ENCODE assay signal across 8 cellular contexts in genomic region chr7:151080091-151080521, GRCh38. TPM values are rescaled to one million over a fixed set of nuclear protein-coding genes. Genes with fewer than 3 reads are reported as not detected.
DNase-seq lines count a peak whose midpoint lies in the region; ATAC-seq, FAIRE-seq and TF ChIP-seq lines count a peak whose summit lies in the region.

No MANE protein-coding gene starts in this region.

- H3K27ac ChIP-seq in 22Rv1 (peak overlapping the region; percentile 100), GM12878 (ENCODE audit: control insufficient read depth, insufficient read depth) (peak overlapping the region; percentile 90), keratinocyte (ENCODE audit: control insufficient read depth, insufficient read depth, low read length) (peak overlapping the region; percentile 67)

- RAD21 ChIA-PET in GM12878 (lab: Charles Lee; ENCODE audit: unreplicated experiment), result interaction anchor here (1.0 kb wide), 1 partner anchor 52 kb away, joined by 3 read pairs; the partner anchor contains the start of gene ABCB8

- SMC1A ChIA-PET in GM12878 (lab: Charles Lee; ENCODE audit: uncharacterized antibody, unreplicated experiment), result interaction anchor here (0.8 kb wide), 2 partner anchors 12 to 32 kb away, joined by 3 read pairs; no protein-coding TSS in a partner anchor

- no peaks in the 10 kb centered on the region for H3K9me1 ChIP-seq in keratinocyte (ENCODE audit: control insufficient read depth, extremely low read depth, insufficient read depth, low read length)

- H3K9ac ChIP-seq in GM12878 (ENCODE audit: control insufficient read depth, insufficient read depth, low read length) (peak overlapping the region; percentile 96), keratinocyte (ENCODE audit: control insufficient read depth, extremely low read depth, insufficient read depth, low read length) (peak overlapping the region; percentile 79)

- no peaks in the 10 kb centered on the region for H3K9me3 Mint-ChIP-seq in stimulated activated naive CD8-positive, alpha-beta T cell treated with anti-CD3 and anti-CD28 coated beads, Interleukin-15, Interleukin-2, amounts not matched to agents 100 ng/mL and 50 ng/mL, for 24 hours

- H2AFZ ChIP-seq in GM12878 (ENCODE audit: control insufficient read depth, low read depth, low read length) (peak overlapping the region; percentile 75), keratinocyte (ENCODE audit: control insufficient read depth, low read length) (peak overlapping the region; percentile 4)

- H3K4me1 Mint-ChIP-seq in stimulated activated naive CD8-positive, alpha-beta T cell treated with anti-CD3 and anti-CD28 coated beads, Interleukin-15, Interleukin-2, amounts not matched to agents 100 ng/mL and 50 ng/mL, for 24 hours (ENCODE audit: low read depth), result peaks cover 44% of the 10 kb centered on the region

- no peak for TF ChIP-seq POLR2A in GM12878 (IDR thresholded peaks at IDR 0.05; ENCODE audit: low read depth, low read length)

- peak overlapping the region; percentile 91 for H3K4me3 Mint-ChIP-seq in stimulated activated naive CD8-positive, alpha-beta T cell treated with anti-CD3 and anti-CD28 coated beads, Interleukin-15, Interleukin-2, amounts not matched to agents 100 ng/mL and 50 ng/mL, for 24 hours

- H3K4me2 ChIP-seq in GM12878 (ENCODE audit: control insufficient read depth, insufficient read depth) (peak overlapping the region; percentile 100), keratinocyte (ENCODE audit: control insufficient read depth, extremely low read depth, insufficient read depth, low read depth, low read length) (peak overlapping the region; percentile 97)

- intact Hi-C loops in GM12878 (cut with micrococcal nuclease; ENCODE audit: unreplicated experiment), result loop anchor here (1.0 kb wide), 1 partner anchor 22 kb away; no protein-coding TSS in a partner anchor

- H3K27me3 ChIP-seq in GM12878 (replicated peaks in 1 of 2; ENCODE audit: control insufficient read depth in 2 of 2, insufficient read depth in 2 of 2, low read length in 1 of 2) (no peaks in the 10 kb centered on the region), keratinocyte (ENCODE audit: control insufficient read depth, extremely low read depth, insufficient read depth, low read length) (no peaks in the 10 kb centered on the region)

- CTCF ChIA-PET in GM12878 (lab: Yijun Ruan, JAX), result interaction anchor here (0.8 kb wide), 1 partner anchor 21 kb away, joined by 3 read pairs; the partner anchor contains the start of gene SLC4A2

- peaks cover 6% of the 10 kb centered on the region for H3K27me3 Mint-ChIP-seq in stimulated activated naive CD8-positive, alpha-beta T cell treated with anti-CD3 and anti-CD28 coated beads, Interleukin-15, Interleukin-2, amounts not matched to agents 100 ng/mL and 50 ng/mL, for 24 hours

- H3K36me3 ChIP-seq in GM12878 (ENCODE audit: control insufficient read depth in 2 of 2, insufficient read depth in 2 of 2, low read length in 1 of 2) (peaks cover 0 to 13% of the 10 kb centered on the region in 2 experiments; a peak in 2 of 4 replicates), keratinocyte (ENCODE audit: control insufficient read depth in 2 of 2, extremely low read depth in 1 of 2, insufficient read depth in 2 of 2, low read length in 2 of 2) (peaks cover 9 to 19% of the 10 kb centered on the region in 2 experiments)

- H4K20me1 ChIP-seq in GM12878 (ENCODE audit: control insufficient read depth, insufficient read depth) (no peaks in the 10 kb centered on the region; the same call in 1 of the 2 replicates), keratinocyte (ENCODE audit: control insufficient read depth, extremely low read depth, insufficient read depth, low read length) (no peaks in the 10 kb centered on the region)

- peak overlapping the region; percentile 83 for H3K4me3 ChIP-seq in LNCaP clone FGC (ENCODE audit: low read depth, low read length)
- peak overlapping the region; percentile 83 for H3K4me3 ChIP-seq in GM12878
- peak overlapping the region; percentile 68 to 92 (median 79) for H3K4me3 ChIP-seq in keratinocyte (ENCODE audit: control insufficient read depth in 2 of 3, extremely low read depth in 1 of 3, insufficient read depth in 2 of 3, low read depth in 1 of 3, low read length in 3 of 3)

- ATAC-seq in GM18867 (IDR thresholded peaks at IDR 0.05; ENCODE audit: unreplicated experiment) (peak; percentile 0), GM12878 (peak; percentile 9), GM18861 (IDR thresholded peaks at IDR 0.05; ENCODE audit: unreplicated experiment) (no peak)

- BruUV-seq in GM12878 (replicated peaks; lab: Mats Ljungman, UMichigan), result TSS peak; percentile 70

- H3K36me3 Mint-ChIP-seq in stimulated activated naive CD8-positive, alpha-beta T cell treated with anti-CD3 and anti-CD28 coated beads, Interleukin-15, Interleukin-2, amounts not matched to agents 100 ng/mL and 50 ng/mL, for 24 hours (ENCODE audit: low read depth), result peaks cover 25% of the 10 kb centered on the region

- TF ChIP-seq RAD21 in GM12878 (IDR thresholded peaks at IDR 0.05; ENCODE audit: insufficient read depth, low read depth, low read length), result no peak

- TF ChIP-seq CTCF in 22Rv1 (IDR thresholded peaks at IDR 0.05), result no peak
- no peak for TF ChIP-seq CTCF in LNCaP clone FGC (IDR thresholded peaks at IDR 0.05; ENCODE audit: control insufficient read depth, extremely low read depth, insufficient read depth)
- no peak for TF ChIP-seq CTCF in GM12878 (IDR thresholded peaks at IDR 0.05 in 2 of 3, conservative IDR thresholded peaks at IDR 0.05 in 1 of 3; ENCODE audit: control insufficient read depth in 2 of 3, extremely low read depth in 1 of 3, insufficient read depth in 1 of 3, low read depth in 3 of 3, low read length in 3 of 3)
- TF ChIP-seq CTCF in keratinocyte (optimal IDR thresholded peaks at IDR 0.05 in 1 of 3, IDR thresholded peaks at IDR 0.05 in 1 of 3, conservative IDR thresholded peaks at IDR 0.05 in 1 of 3; ENCODE audit: extremely low read depth in 1 of 3, insufficient read depth in 2 of 3, low read length in 3 of 3), result no peak

- DNase-seq in LNCaP clone FGC (ENCODE audit: low read depth) (no peak), GM12878 (ENCODE audit: low read depth, low spot score) (no peak), keratinocyte (ENCODE audit: low read depth, low spot score) (no peak), DMS114 treated with DMSO at 0.1 percent for 48 hours (lab: John Stamatoyannopoulos, UW; ENCODE audit: unreplicated experiment) (no peak)

- in situ Hi-C loops in GM12878 (cut with MboI), result no loop called here

- POLR2A ChIA-PET in GM12878 (lab: Charles Lee), result interaction anchor here (1.0 kb wide), 2 partner anchors 10 to 52 kb away, joined by 3 to 7 read pairs; partner anchors contain the start of gene ABCB8

- no peaks in the 10 kb centered on the region for H3K9me3 ChIP-seq in GM12878 (replicated peaks; ENCODE audit: control insufficient read depth, insufficient read depth, low read length)
- no peaks in the 10 kb centered on the region for H3K9me3 ChIP-seq in keratinocyte (ENCODE audit: control insufficient read depth, low read depth, low read length)

- 6% methylated on average over 30 of the region's 30 CpGs for WGBS in GM12878 (ENCODE audit: insufficient coverage, insufficient replicate concordance, low lambda C conversion rate, missing lambda C conversion rate)

- peak overlapping the region; percentile 80 for H3K27ac Mint-ChIP-seq in stimulated activated naive CD8-positive, alpha-beta T cell treated with anti-CD3 and anti-CD28 coated beads, Interleukin-15, Interleukin-2, amounts not matched to agents 100 ng/mL and 50 ng/mL, for 24 hours

- H3K4me1 ChIP-seq in GM12878 (ENCODE audit: control insufficient read depth, insufficient read depth, low read length), result peaks cover 26% of the 10 kb centered on the region
- peaks cover 26% of the 10 kb centered on the region for H3K4me1 ChIP-seq in keratinocyte (ENCODE audit: control insufficient read depth, extremely low read depth, insufficient read depth, low read length)

- FAIRE-seq in GM12878 (lab: Jason Lieb, UNC) (no peak), keratinocyte (lab: Jason Lieb, UNC) (no peak)

- no peak for TF ChIP-seq EP300 in GM12878 (IDR thresholded peaks at IDR 0.05; ENCODE audit: borderline replicate concordance in 1 of 2, control insufficient read depth in 1 of 2, low read depth in 2 of 2, low read length in 2 of 2)

- dilution Hi-C loops in keratinocyte (cut with MboI; ENCODE audit: extremely low pct_ligation_motif_present, low sequenced_read_pairs), result no loop called here

- H3K79me2 ChIP-seq in GM12878 (ENCODE audit: control insufficient read depth, insufficient read depth, low read length) (peaks cover 39% of the 10 kb centered on the region), keratinocyte (ENCODE audit: control insufficient read depth, insufficient read depth, low read length) (peaks cover 28% of the 10 kb centered on the region)

RNA-seq across cellular contexts. Expression of gene FASTK, which starts 0.5 kb away (rescaled TPM):
- 94.3 and 112 TPM in 2 replicates for total RNA-seq in GM12878 (2013; cell fraction: nucleolus; rRNA removed)
- total RNA-seq in GM12878 (2014; rRNA removed) (84.3 and 93.9 TPM in 2 replicates), GM12878 (2014; rRNA removed; fragmentation: Illumina TruSeq; extraction: Trizol) (22.8 and 26.6 TPM in 2 replicates), GM12878 (2021) (79.2 and 82.0 TPM in 2 replicates)
- polyA plus RNA-seq in GM12878 (2011; ENCODE audit: low read depth), result 16.1 TPM
- polyA plus RNA-seq in GM12878 (2011; rRNA removed) (13.0 and 26.9 TPM in 2 replicates), GM12878 (2014; fragmentation: Illumina TruSeq; extraction: Trizol) (8.5 and 23.7 TPM in 2 replicates), GM12878 (2014; fragmentation: Nextera tagmentation; extraction: Ambion mirVana) (1 to 10 TPM in 1 of 2 experiments, under 1 TPM in 1; 0.19 to 4.1 TPM), GM12878 (2014; rRNA removed) (102 and 123 TPM in 2 replicates), GM12878 (2016; fragmentation: Nextera tagmentation; extraction: Ambion mirVana) (10 to 100 TPM; 86.3 to 96.5 TPM), keratinocyte (27.2 to 39.3 TPM (median 31.4 TPM) in 3 replicates)
- polyA plus RNA-seq in GM12878 (2011; cell fraction: cytosol; rRNA removed), result 41.0 and 54.1 TPM in 2 replicates
- 382 and 387 TPM in 2 replicates for polyA plus RNA-seq in GM12878 (2011; cell fraction: nucleus; rRNA removed)
- 54.4 and 55.2 TPM in 2 replicates for polyA plus RNA-seq in GM12878 (2012)
- polyA minus RNA-seq in GM12878 (2011; rRNA and poly(A)+ RNA removed), result 18.9 and 39.2 TPM in 2 replicates
- polyA minus RNA-seq in GM12878 (2011; cell fraction: cytosol; rRNA and poly(A)+ RNA removed), result 13.2 and 13.5 TPM in 2 replicates
- 59.7 and 77.0 TPM in 2 replicates for polyA minus RNA-seq in GM12878 (2011; cell fraction: nucleus; rRNA and poly(A)+ RNA removed)
- polyA plus RNA-seq in keratinocyte (2011; ENCODE audit: low read depth), result 4.9 TPM
- polyA plus RNA-seq in keratinocyte (2011; cell fraction: cytosol; rRNA removed), result 24.1 and 41.9 TPM in 2 replicates
- polyA plus RNA-seq in keratinocyte (2011; cell fraction: nucleus; rRNA removed), result 79.8 and 106 TPM in 2 replicates
- 38.7 and 40.3 TPM in 2 replicates for polyA plus RNA-seq in keratinocyte (2012; ENCODE audit: low replicate concordance)
- 24.6 to 70.6 TPM (median 30.1 TPM) in 3 replicates for polyA minus RNA-seq in keratinocyte
- 36.4 TPM for polyA minus RNA-seq in keratinocyte (2011; cell fraction: cytosol; rRNA and poly(A)+ RNA removed)
- polyA minus RNA-seq in keratinocyte (2011; cell fraction: nucleus; rRNA and poly(A)+ RNA removed), result 25.5 and 28.4 TPM in 2 replicates

RNA-seq across cellular contexts. Expression of gene TMUB1, which starts 3.2 kb away (rescaled TPM):
- total RNA-seq in GM12878 (2013; cell fraction: nucleolus; rRNA removed), result 13.2 and 14.1 TPM in 2 replicates
- 48.2 and 51.6 TPM in 2 replicates for total RNA-seq in GM12878 (2014; rRNA removed)
- total RNA-seq in GM12878 (2014; rRNA removed; fragmentation: Illumina TruSeq; extraction: Trizol), result 10.8 and 12.3 TPM in 2 replicates
- total RNA-seq in GM12878 (2021), result 74.7 and 79.5 TPM in 2 replicates
- polyA plus RNA-seq in GM12878 (2011; ENCODE audit: low read depth), result 10.6 TPM
- polyA plus RNA-seq in GM12878 (2011; rRNA removed), result 4.9 and 17.8 TPM in 2 replicates
- polyA plus RNA-seq in GM12878 (2011; cell fraction: cytosol; rRNA removed), result 33.1 and 43.2 TPM in 2 replicates
- 70.0 and 81.9 TPM in 2 replicates for polyA plus RNA-seq in GM12878 (2011; cell fraction: nucleus; rRNA removed)
- 59.9 and 68.3 TPM in 2 replicates for polyA plus RNA-seq in GM12878 (2012)
- 1.4 and 11.9 TPM in 2 replicates for polyA plus RNA-seq in GM12878 (2014; fragmentation: Illumina TruSeq; extraction: Trizol)
- under 1 TPM in 1 of 2 experiments, not detected in 1; 0.27 TPM for polyA plus RNA-seq in GM12878 (2014; fragmentation: Nextera tagmentation; extraction: Ambion mirVana)
- 63.9 and 74.4 TPM in 2 replicates for polyA plus RNA-seq in GM12878 (2014; rRNA removed)
- polyA plus RNA-seq in GM12878 (2016; fragmentation: Nextera tagmentation; extraction: Ambion mirVana), result 10 to 100 TPM; 41.3 to 48.4 TPM
- polyA minus RNA-seq in GM12878 (2011; rRNA and poly(A)+ RNA removed), result 4.5 and 12.9 TPM in 2 replicates
- 16.6 and 17.5 TPM in 2 replicates for polyA minus RNA-seq in GM12878 (2011; cell fraction: cytosol; rRNA and poly(A)+ RNA removed)
- polyA minus RNA-seq in GM12878 (2011; cell fraction: nucleus; rRNA and poly(A)+ RNA removed), result 8.8 and 11.9 TPM in 2 replicates
- polyA plus RNA-seq in keratinocyte, result 12.2 to 22.3 TPM (median 14.6 TPM) in 3 replicates
- 1.4 TPM for polyA plus RNA-seq in keratinocyte (2011; ENCODE audit: low read depth)
- polyA plus RNA-seq in keratinocyte (2011; cell fraction: cytosol; rRNA removed), result 15.8 and 29.4 TPM in 2 replicates
- polyA plus RNA-seq in keratinocyte (2011; cell fraction: nucleus; rRNA removed), result 17.7 and 28.5 TPM in 2 replicates
- 19.0 and 37.5 TPM in 2 replicates for polyA plus RNA-seq in keratinocyte (2012; ENCODE audit: low replicate concordance)
- polyA minus RNA-seq in keratinocyte, result 5.0 to 12.6 TPM (median 5.1 TPM) in 3 replicates
- polyA minus RNA-seq in keratinocyte (2011; cell fraction: cytosol; rRNA and poly(A)+ RNA removed), result 39.3 TPM
- polyA minus RNA-seq in keratinocyte (2011; cell fraction: nucleus; rRNA and poly(A)+ RNA removed), result 3.8 and 5.9 TPM in 2 replicates

RNA-seq across cellular contexts. Expression of gene AGAP3, which starts 6.2 kb away (rescaled TPM):
- total RNA-seq in GM12878 (2013; cell fraction: nucleolus; rRNA removed), result 96.1 TPM in 2 replicates
- total RNA-seq in GM12878 (2014; rRNA removed) (20.7 and 24.7 TPM in 2 replicates), GM12878 (2014; rRNA removed; fragmentation: Illumina TruSeq; extraction: Trizol) (13.4 and 15.4 TPM in 2 replicates), GM12878 (2021) (62.9 and 68.1 TPM in 2 replicates)
- polyA plus RNA-seq in GM12878 (2011; ENCODE audit: low read depth), result 7.9 TPM
- polyA plus RNA-seq in GM12878 (2011; rRNA removed) (16.6 and 28.5 TPM in 2 replicates), GM12878 (2014; fragmentation: Illumina TruSeq; extraction: Trizol) (7.2 and 16.0 TPM in 2 replicates), GM12878 (2014; fragmentation: Nextera tagmentation; extraction: Ambion mirVana) (1 to 10 TPM; 1.8 to 4.7 TPM), GM12878 (2014; rRNA removed) (39.8 and 40.5 TPM in 2 replicates), GM12878 (2016; fragmentation: Nextera tagmentation; extraction: Ambion mirVana) (1 to 10 TPM; 8.5 to 9.0 TPM), keratinocyte (64.3 to 96.7 TPM (median 83.2 TPM) in 3 replicates)
- 51.9 and 57.9 TPM in 2 replicates for polyA plus RNA-seq in GM12878 (2011; cell fraction: cytosol; rRNA removed)
- 172 and 269 TPM in 2 replicates for polyA plus RNA-seq in GM12878 (2011; cell fraction: nucleus; rRNA removed)
- 21.8 and 23.5 TPM in 2 replicates for polyA plus RNA-seq in GM12878 (2012)
- 25.7 and 40.0 TPM in 2 replicates for polyA minus RNA-seq in GM12878 (2011; rRNA and poly(A)+ RNA removed)
- polyA minus RNA-seq in GM12878 (2011; cell fraction: cytosol; rRNA and poly(A)+ RNA removed), result 17.4 and 25.4 TPM in 2 replicates
- 49.2 and 81.9 TPM in 2 replicates for polyA minus RNA-seq in GM12878 (2011; cell fraction: nucleus; rRNA and poly(A)+ RNA removed)
- polyA plus RNA-seq in keratinocyte (2011; ENCODE audit: low read depth), result 29.0 TPM
- 63.3 and 125 TPM in 2 replicates for polyA plus RNA-seq in keratinocyte (2011; cell fraction: cytosol; rRNA removed)
- polyA plus RNA-seq in keratinocyte (2011; cell fraction: nucleus; rRNA removed), result 199 and 238 TPM in 2 replicates
- polyA plus RNA-seq in keratinocyte (2012; ENCODE audit: low replicate concordance), result 75.3 and 106 TPM in 2 replicates
- polyA minus RNA-seq in keratinocyte, result 88.1 to 181 TPM (median 91.1 TPM) in 3 replicates
- 125 TPM for polyA minus RNA-seq in keratinocyte (2011; cell fraction: cytosol; rRNA and poly(A)+ RNA removed)
- 99.9 and 122 TPM in 2 replicates for polyA minus RNA-seq in keratinocyte (2011; cell fraction: nucleus; rRNA and poly(A)+ RNA removed)

RNA-seq across cellular contexts. Expression of gene SLC4A2, which starts 20.7 kb away (rescaled TPM):
- total RNA-seq in GM12878 (2013; cell fraction: nucleolus; rRNA removed), result 37.3 and 42.1 TPM in 2 replicates
- 50.7 and 51.0 TPM in 2 replicates for total RNA-seq in GM12878 (2014; rRNA removed)
- 15.6 and 17.4 TPM in 2 replicates for total RNA-seq in GM12878 (2014; rRNA removed; fragmentation: Illumina TruSeq; extraction: Trizol)
- 69.1 and 78.6 TPM in 2 replicates for total RNA-seq in GM12878 (2021)
- polyA plus RNA-seq in GM12878 (2011; ENCODE audit: low read depth), result 14.2 TPM
- 10.8 and 25.8 TPM in 2 replicates for polyA plus RNA-seq in GM12878 (2011; rRNA removed)
- 32.2 and 35.6 TPM in 2 replicates for polyA plus RNA-seq in GM12878 (2011; cell fraction: cytosol; rRNA removed)
- 168 and 199 TPM in 2 replicates for polyA plus RNA-seq in GM12878 (2011; cell fraction: nucleus; rRNA removed)
- 46.6 and 51.1 TPM in 2 replicates for polyA plus RNA-seq in GM12878 (2012)
- polyA plus RNA-seq in GM12878 (2014; fragmentation: Illumina TruSeq; extraction: Trizol), result 2.9 and 21.9 TPM in 2 replicates
- 10 to 100 TPM in 1 of 2 experiments, 1 to 10 TPM in 1; 2.7 to 12.1 TPM for polyA plus RNA-seq in GM12878 (2014; fragmentation: Nextera tagmentation; extraction: Ambion mirVana)
- polyA plus RNA-seq in GM12878 (2014; rRNA removed), result 63.8 and 68.7 TPM in 2 replicates
- 10 to 100 TPM; 34.4 to 38.9 TPM for polyA plus RNA-seq in GM12878 (2016; fragmentation: Nextera tagmentation; extraction: Ambion mirVana)
- polyA minus RNA-seq in GM12878 (2011; rRNA and poly(A)+ RNA removed), result 10.8 and 27.9 TPM in 2 replicates
- 10.4 and 11.4 TPM in 2 replicates for polyA minus RNA-seq in GM12878 (2011; cell fraction: cytosol; rRNA and poly(A)+ RNA removed)
- polyA minus RNA-seq in GM12878 (2011; cell fraction: nucleus; rRNA and poly(A)+ RNA removed), result 46.8 and 68.3 TPM in 2 replicates
- 33.8 to 49.5 TPM (median 45.7 TPM) in 3 replicates for polyA plus RNA-seq in keratinocyte
- polyA plus RNA-seq in keratinocyte (2011; ENCODE audit: low read depth), result 6.7 TPM
- polyA plus RNA-seq in keratinocyte (2011; cell fraction: cytosol; rRNA removed), result 15.6 and 34.0 TPM in 2 replicates
- polyA plus RNA-seq in keratinocyte (2011; cell fraction: nucleus; rRNA removed), result 105 and 130 TPM in 2 replicates
- 37.6 and 80.4 TPM in 2 replicates for polyA plus RNA-seq in keratinocyte (2012; ENCODE audit: low replicate concordance)
- polyA minus RNA-seq in keratinocyte, result 32.3 to 150 TPM (median 64.9 TPM) in 3 replicates
- 40.5 TPM for polyA minus RNA-seq in keratinocyte (2011; cell fraction: cytosol; rRNA and poly(A)+ RNA removed)
- polyA minus RNA-seq in keratinocyte (2011; cell fraction: nucleus; rRNA and poly(A)+ RNA removed), result 56.5 and 72.0 TPM in 2 replicates

RNA-seq across cellular contexts. Expression of gene CDK5, which starts 22.4 kb away (rescaled TPM):
- 7.9 and 9.3 TPM in 2 replicates for total RNA-seq in GM12878 (2013; cell fraction: nucleolus; rRNA removed)
- 25.9 and 30.3 TPM in 2 replicates for total RNA-seq in GM12878 (2014; rRNA removed)
- total RNA-seq in GM12878 (2014; rRNA removed; fragmentation: Illumina TruSeq; extraction: Trizol), result 18.2 and 19.4 TPM in 2 replicates
- 19.1 and 19.7 TPM in 2 replicates for total RNA-seq in GM12878 (2021)
- 6.6 TPM for polyA plus RNA-seq in GM12878 (2011; ENCODE audit: low read depth)
- 20.2 and 24.5 TPM in 2 replicates for polyA plus RNA-seq in GM12878 (2011; rRNA removed)
- 39.7 and 49.3 TPM in 2 replicates for polyA plus RNA-seq in GM12878 (2011; cell fraction: cytosol; rRNA removed)
- 31.1 TPM in 2 replicates for polyA plus RNA-seq in GM12878 (2011; cell fraction: nucleus; rRNA removed)
- polyA plus RNA-seq in GM12878 (2012), result 11.1 and 12.6 TPM in 2 replicates
- polyA plus RNA-seq in GM12878 (2014; fragmentation: Illumina TruSeq; extraction: Trizol), result 13.9 and 19.4 TPM in 2 replicates
- 1 to 10 TPM; 1.5 to 8.1 TPM for polyA plus RNA-seq in GM12878 (2014; fragmentation: Nextera tagmentation; extraction: Ambion mirVana)
- 23.5 and 27.6 TPM in 2 replicates for polyA plus RNA-seq in GM12878 (2014; rRNA removed)
- 10 to 100 TPM; 33.1 to 33.4 TPM for polyA plus RNA-seq in GM12878 (2016; fragmentation: Nextera tagmentation; extraction: Ambion mirVana)
- 24.7 and 28.3 TPM in 2 replicates for polyA minus RNA-seq in GM12878 (2011; rRNA and poly(A)+ RNA removed)
- polyA minus RNA-seq in GM12878 (2011; cell fraction: cytosol; rRNA and poly(A)+ RNA removed), result 7.6 and 12.2 TPM in 2 replicates
- polyA minus RNA-seq in GM12878 (2011; cell fraction: nucleus; rRNA and poly(A)+ RNA removed), result 13.7 and 18.2 TPM in 2 replicates
- 19.3 to 26.3 TPM (median 22.8 TPM) in 3 replicates for polyA plus RNA-seq in keratinocyte
- polyA plus RNA-seq in keratinocyte (2011; ENCODE audit: low read depth), result 3.8 TPM
- polyA plus RNA-seq in keratinocyte (2011; cell fraction: cytosol; rRNA removed), result 20.2 and 28.1 TPM in 2 replicates
- 13.9 and 16.9 TPM in 2 replicates for polyA plus RNA-seq in keratinocyte (2011; cell fraction: nucleus; rRNA removed)
- 11.2 and 16.9 TPM in 2 replicates for polyA plus RNA-seq in keratinocyte (2012; ENCODE audit: low replicate concordance)
- polyA minus RNA-seq in keratinocyte, result 16.2 to 31.8 TPM (median 29.6 TPM) in 3 replicates
- 15.9 TPM for polyA minus RNA-seq in keratinocyte (2011; cell fraction: cytosol; rRNA and poly(A)+ RNA removed)
- polyA minus RNA-seq in keratinocyte (2011; cell fraction: nucleus; rRNA and poly(A)+ RNA removed), result 6.0 and 14.3 TPM in 2 replicates
